ENCODE assay signal across 8 cellular contexts in the genomic region with DNA sequence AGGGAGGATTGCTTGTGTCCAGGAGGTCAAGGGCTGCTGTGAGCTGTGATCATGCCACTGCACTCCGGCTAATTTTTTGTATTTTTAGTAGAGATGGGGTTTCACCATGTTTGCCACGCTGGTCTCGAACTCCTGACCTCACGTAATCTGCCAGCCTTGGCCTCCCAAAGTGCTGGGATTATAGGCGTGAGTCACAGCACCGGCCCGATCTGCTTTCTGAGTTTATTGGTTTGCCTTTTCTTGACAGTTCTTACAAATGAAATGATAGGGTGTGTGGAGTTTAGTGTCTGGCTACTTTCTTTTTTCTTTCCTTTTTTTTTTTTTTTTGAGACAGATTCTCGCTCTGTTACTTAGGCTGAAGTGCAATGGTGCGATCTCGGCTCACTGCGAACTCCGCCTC. TPM values are rescaled to one million over a fixed set of nuclear protein-coding genes. Genes with fewer than 3 reads are reported as not detected.
DNase-seq lines count a peak whose midpoint lies in the region; ATAC-seq, FAIRE-seq and TF ChIP-seq lines count a peak whose summit lies in the region.
"Had no signal": no experiment of that assay in that cellular context is flagged by ENCODE, and none has a peak within 500 bp of the region (broad histone marks: within the 10 kb centered on the region; RNA-seq: fewer than 3 reads in every experiment).

No MANE protein-coding gene starts in this region.

- H3K4me3 ChIP-seq in HEK293 (ENCODE audit: low read depth, low read length) (peak overlapping the region; percentile 87), left ventricle myocardium inferior (peak overlapping the region; percentile 84)

- no peak for TF ChIP-seq CTCF in HEK293 (tag by site-specific recombination; IDR thresholded peaks at IDR 0.05)
- TF ChIP-seq CTCF in VCaP (conservative IDR thresholded peaks at IDR 0.05), result no peak
- TF ChIP-seq CTCF in left ventricle myocardium inferior (IDR thresholded peaks at IDR 0.05; ENCODE audit: borderline replicate concordance), result no peak

- no peak for DNase-seq in left ventricle myocardium inferior
- DNase-seq in stimulated activated naive B cell treated with anti-CD40 and anti-IgM and Interleukin-4, amounts not matched to agents 10 μg/mL and 1 μg/mL and 100 μg/mL, for 72 hours, result no peak
- no peak for DNase-seq in NCI-H1436 (lab: John Stamatoyannopoulos, UW)
- DNase-seq in HTR-8/SVneo (ENCODE audit: insufficient read length, low spot score), result no peak

- no peaks in the 10 kb centered on the region for H3K9me3 Mint-ChIP-seq in stimulated activated naive B cell treated with anti-CD40 and anti-IgM and Interleukin-4, amounts not matched to agents 10 μg/mL and 1 μg/mL and 100 μg/mL, for 72 hours

- peaks cover 9 to 28% of the 10 kb centered on the region in 2 donors for H3K4me1 Mint-ChIP-seq in stimulated activated naive B cell treated with anti-CD40 and anti-IgM and Interleukin-4, amounts not matched to agents 10 μg/mL and 1 μg/mL and 100 μg/mL, for 72 hours

- CTCF ChIA-PET in HEK293 (lab: Yijun Ruan, JAX), result interaction anchor here (0.6 to 1.6 kb wide), 3 partner anchors 55 to 160 kb away, joined by 3 to 5 read pairs (median 5); no protein-coding TSS in a partner anchor

- no peaks in the 10 kb centered on the region for H3K27me3 ChIP-seq in left ventricle myocardium inferior (ENCODE audit: low read depth)
- H3K27me3 ChIP-seq: foreskin keratinocyte had no signal

- H3K4me3 Mint-ChIP-seq in stimulated activated naive B cell treated with anti-CD40 and anti-IgM and Interleukin-4, amounts not matched to agents 10 μg/mL and 1 μg/mL and 100 μg/mL, for 72 hours, result peak overlapping the region; percentile 90 to 95

- H3K27ac ChIP-seq in HEK293 (ENCODE audit: extremely low read depth, low read depth, low read length), result no peak overlapping the region
- H3K27ac ChIP-seq in VCaP, result peak overlapping the region; percentile 83
- H3K27ac ChIP-seq in left ventricle myocardium inferior (replicated peaks), result peak overlapping the region; percentile 87
- H3K27ac ChIP-seq: foreskin keratinocyte had no signal

- H3K27ac Mint-ChIP-seq in stimulated activated naive B cell treated with anti-CD40 and anti-IgM and Interleukin-4, amounts not matched to agents 10 μg/mL and 1 μg/mL and 100 μg/mL, for 72 hours, result peak overlapping the region; percentile 91

- FAIRE-seq in HTR-8/SVneo (lab: Jason Lieb, UNC), result no peak

- ATAC-seq in stimulated activated naive B cell treated with anti-CD40 and anti-IgM and Interleukin-4, amounts not matched to agents 10 μg/mL and 1 μg/mL and 100 μg/mL, for 72 hours (replicated peaks), result no peak
- ATAC-seq in HG02642 (IDR thresholded peaks at IDR 0.05; ENCODE audit: poor library complexity, unreplicated experiment), result no peak

- no peaks in the 10 kb centered on the region for H3K9me3 ChIP-seq in HEK293 (ENCODE audit: control insufficient read depth, insufficient read depth, low read depth, low read length)
- no peaks in the 10 kb centered on the region for H3K9me3 ChIP-seq in left ventricle myocardium inferior (replicated peaks)

- intact Hi-C loops in left ventricle myocardium inferior (cut with micrococcal nuclease), result no loop called here

- POLR2A ChIA-PET in HEK293 (lab: Yijun Ruan, JAX), result interaction anchor here (1.1 to 1.5 kb wide), 5 partner anchors 13 to 130 kb away, joined by 4 to 7 read pairs (median 6); partner anchors contain the start of gene MED26

- H3K4me1 ChIP-seq in HEK293 (ENCODE audit: control insufficient read depth, insufficient read depth, low read length) (no peaks in the 10 kb centered on the region), left ventricle myocardium inferior (peaks cover 12% of the 10 kb centered on the region)
- H3K4me1 ChIP-seq: foreskin keratinocyte had no signal

- H3K27me3 Mint-ChIP-seq in stimulated activated naive B cell treated with anti-CD40 and anti-IgM and Interleukin-4, amounts not matched to agents 10 μg/mL and 1 μg/mL and 100 μg/mL, for 72 hours, result no peaks in the 10 kb centered on the region

- H3K36me3 Mint-ChIP-seq in stimulated activated naive B cell treated with anti-CD40 and anti-IgM and Interleukin-4, amounts not matched to agents 10 μg/mL and 1 μg/mL and 100 μg/mL, for 72 hours, result peaks cover 6 to 9% of the 10 kb centered on the region in 2 donors

- H3K36me3 ChIP-seq in HEK293 (ENCODE audit: control insufficient read depth in 2 of 2, insufficient read depth in 1 of 2, low read length in 2 of 2), result peaks cover 7 to 10% of the 10 kb centered on the region in 2 experiments; a peak in 2 of 3 replicates
- peaks cover 7% of the 10 kb centered on the region for H3K36me3 ChIP-seq in left ventricle myocardium inferior

TF ChIP-seq in HEK293, 187 proteins besides CTCF, POLR2A, EP300 and RAD21:
- TF ChIP-seq SP7 (tag by site-specific recombination; IDR thresholded peaks at IDR 0.05) (peak; percentile 43; the same call in 1 of the 2 replicates), ZNF514 (tag by site-specific recombination; IDR thresholded peaks at IDR 0.05) (no peak), BCL11B (tag by site-specific recombination; IDR thresholded peaks at IDR 0.05; ENCODE audit: low read depth) (0 out of 2 replicates have a peak, but pooled peaks have one; percentile 18), ZNF518A (tag by site-specific recombination; conservative IDR thresholded peaks at IDR 0.05; ENCODE audit: low read depth) (no peak), ZBTB17 (tag by site-specific recombination; IDR thresholded peaks at IDR 0.05) (peak; percentile 26; the same call in 1 of the 2 replicates), GLIS1 (tag by site-specific recombination; IDR thresholded peaks at IDR 0.05) (0 out of 2 replicates have a peak, but pooled peaks have one; percentile 33), HIC1 (tag by site-specific recombination; IDR thresholded peaks at IDR 0.05) (peak; percentile 48; the same call in 1 of the 2 replicates), ZNF623 (tag by site-specific recombination; IDR thresholded peaks at IDR 0.05) (no peak)
- TF ChIP-seq, protein P1, sequence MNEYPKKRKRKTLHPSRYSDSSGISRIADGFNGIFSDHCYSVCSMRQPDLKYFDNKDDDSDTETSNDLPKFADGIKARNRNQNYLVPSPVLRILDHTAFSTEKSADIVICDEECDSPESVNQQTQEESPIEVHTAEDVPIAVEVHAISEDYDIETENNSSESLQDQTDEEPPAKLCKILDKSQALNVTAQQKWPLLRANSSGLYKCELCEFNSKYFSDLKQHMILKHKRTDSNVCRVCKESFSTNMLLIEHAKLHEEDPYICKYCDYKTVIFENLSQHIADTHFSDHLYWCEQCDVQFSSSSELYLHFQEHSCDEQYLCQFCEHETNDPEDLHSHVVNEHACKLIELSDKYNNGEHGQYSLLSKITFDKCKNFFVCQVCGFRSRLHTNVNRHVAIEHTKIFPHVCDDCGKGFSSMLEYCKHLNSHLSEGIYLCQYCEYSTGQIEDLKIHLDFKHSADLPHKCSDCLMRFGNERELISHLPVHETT (tag by site-specific recombination; IDR thresholded peaks at IDR 0.05), result no peak

RNA-seq across cellular contexts. Expression of gene C19orf44, which starts 0.8 kb away (rescaled TPM):
- 2.9 TPM for total RNA-seq in left ventricle myocardium inferior

RNA-seq across cellular contexts. Expression of gene CALR3, which starts 1.1 kb away (rescaled TPM):
- not detected for total RNA-seq in left ventricle myocardium inferior
- total RNA-seq: foreskin keratinocyte had no signal

RNA-seq across cellular contexts. Expression of gene EPS15L1, which starts 25.3 kb away (rescaled TPM):
- 68.1 TPM for total RNA-seq in left ventricle myocardium inferior

RNA-seq across cellular contexts. Expression of gene CHERP, which starts 45.2 kb away (rescaled TPM):
- 19.3 TPM for total RNA-seq in left ventricle myocardium inferior
